In genomic region chr12:110372056-110372425, GRCh38 we compare ENCODE assay signal across 14 cellular contexts. TPM values are rescaled to one million over a fixed set of nuclear protein-coding genes. Genes with fewer than 3 reads are reported as not detected.
A peak's percentile ranks its signal among the peaks of the same experiment; 100 is the strongest.
DNase-seq lines count a peak whose midpoint lies in the region; ATAC-seq, FAIRE-seq and TF ChIP-seq lines count a peak whose summit lies in the region.
"Had no signal": no experiment of that assay in that cellular context is flagged by ENCODE, and none has a peak within 500 bp of the region (broad histone marks: within the 10 kb centered on the region; RNA-seq: fewer than 3 reads in every experiment).

No MANE protein-coding gene starts in this region.

- no peak overlapping the region for H3T11ph ChIP-seq in H9 (ENCODE audit: low read length)

- BruUV-seq in HepG2 (replicated peaks; lab: Mats Ljungman, UMichigan): no TSS peak

- POLR2A ChIA-PET in HepG2 (lab: Yijun Ruan, JAX): interaction anchor here (0.6 kb wide), 1 partner anchor 295 kb away, joined by 3 read pairs; no protein-coding TSS in a partner anchor

- no peak for TF ChIP-seq EP300 in HepG2 (IDR thresholded peaks at IDR 0.05; ENCODE audit: low read depth in 2 of 2, low read length in 2 of 2)
- no peak for TF ChIP-seq EP300 in HepG2 (CRISPR knock-in tag; IDR thresholded peaks at IDR 0.05; ENCODE audit: borderline replicate concordance)

- H3K4me3 Mint-ChIP-seq in H9: no peak overlapping the region
- H3K4me3 Mint-ChIP-seq: activated T-cell treated with anti-CD3 and anti-CD28 coated beads, Interleukin-2, amount 50 U/mL, for 72 hours; T-cell had no signal

- H3K4me2 ChIP-seq in H9 (ENCODE audit: insufficient read depth, insufficient read length, low read length) (no peak overlapping the region), HepG2 (ENCODE audit: low read depth, low read length) (no peak overlapping the region)

- H3K4me3 ChIP-seq in HepG2 (replicated peaks in 1 of 3; ENCODE audit: insufficient read depth in 1 of 3, low read depth in 2 of 3, low read length in 3 of 3) (no peak overlapping the region), thoracic aorta (no peak overlapping the region)

- no peaks in the 10 kb centered on the region for H3K27me3 ChIP-seq in H9 (ENCODE audit: insufficient read depth, low read length)
- H3K27me3 ChIP-seq in HepG2 (ENCODE audit: control insufficient read depth in 1 of 2, insufficient read depth in 2 of 2, low read length in 2 of 2): no peaks in the 10 kb centered on the region; a peak in 1 of 5 replicates
- no peaks in the 10 kb centered on the region for H3K27me3 ChIP-seq in thoracic aorta (replicated peaks; ENCODE audit: insufficient read depth)

- DNase-seq in H9 (peak; percentile 33), caudate nucleus (lab: John Stamatoyannopoulos, UW) (no peak), HepG2 (ENCODE audit: low spot score) (no peak), thoracic aorta (ENCODE audit: low spot score) (no peak), HCEC 1CT (no peak)
- DNase-seq: activated T-cell treated with anti-CD3 and anti-CD28 coated beads, Interleukin-2, amount 50 U/mL, for 72 hours; central memory CD4-positive, alpha-beta T cell; DMS53; effector memory CD4-positive, alpha-beta T cell; T-cell had no signal

- no peaks in the 10 kb centered on the region for H3K79me1 ChIP-seq in H9 (ENCODE audit: insufficient read depth, low read depth, low read length, poor library complexity, severe bottlenecking)

- H3K27ac ChIP-seq in H9 (ENCODE audit: insufficient read length, low read depth, low read length) (no peak overlapping the region), caudate nucleus (ENCODE audit: low read depth, low read length) (peak overlapping the region; percentile 21), HepG2 (ENCODE audit: extremely low read length, insufficient read depth, low read length) (no peak overlapping the region), thoracic aorta (peak overlapping the region; percentile 73 to 85)
- H3K27ac ChIP-seq: VCaP had no signal

- H2AK5ac ChIP-seq in H9 (ENCODE audit: insufficient read length, low read length): no peak overlapping the region

- peaks cover 24 to 61% (median 46%) of the 10 kb centered on the region in 3 experiments for H3K36me3 Mint-ChIP-seq in H9 (ENCODE audit: insufficient read depth in 1 of 3, low read depth in 3 of 3)

- H3K36me3 ChIP-seq in HepG2 (replicated peaks in 1 of 2; ENCODE audit: control insufficient read depth in 1 of 2, insufficient read depth in 2 of 2, low read length in 2 of 2): peaks cover 21 to 43% of the 10 kb centered on the region in 2 experiments
- H3K36me3 ChIP-seq in thoracic aorta: peaks cover 10% of the 10 kb centered on the region

- no peak overlapping the region for H2BK12ac ChIP-seq in H9 (ENCODE audit: insufficient read length, low read depth, low read length)

- intact Hi-C loops in HepG2 (cut with micrococcal nuclease; ENCODE audit: unreplicated experiment): no loop called here

- no CpG with 5 or more reads among the region's 7 CpGs for WGBS in H9 (ENCODE audit: extremely low coverage, insufficient read length, low lambda C conversion rate)
- 92% methylated on average over 7 of the region's 7 CpGs for WGBS in HepG2 (ENCODE audit: low lambda C conversion rate)

- no peak overlapping the region for H3K14ac ChIP-seq in H9 (ENCODE audit: insufficient read depth, low read length)

- no peak overlapping the region for H2BK20ac ChIP-seq in H9 (ENCODE audit: low read depth, low read length, poor library complexity, severe bottlenecking)

- H3K56ac ChIP-seq in H9 (ENCODE audit: insufficient read length, low read depth, low read length): no peak overlapping the region

- no peak overlapping the region for H4K8ac ChIP-seq in H9 (replicated peaks; ENCODE audit: insufficient read length, low read depth, low read length)

- H3K9ac ChIP-seq in H9 (ENCODE audit: extremely low read depth, insufficient read length, low read length) (no peak overlapping the region), HepG2 (ENCODE audit: insufficient read depth, low read depth, low read length) (no peak overlapping the region)

- H2BK5ac ChIP-seq in H9 (ENCODE audit: insufficient read length, low read length): no peak overlapping the region

- H4K20me1 ChIP-seq in H9 (ENCODE audit: control insufficient read depth, insufficient read depth, insufficient read length) (no peaks in the 10 kb centered on the region), HepG2 (ENCODE audit: insufficient read depth, low read length) (no peaks in the 10 kb centered on the region)

- peak overlapping the region; percentile 23 to 92 (median 71); a peak in 3 of 7 replicates for H3K27ac Mint-ChIP-seq in H9
- H3K27ac Mint-ChIP-seq: activated T-cell treated with anti-CD3 and anti-CD28 coated beads, Interleukin-2, amount 50 U/mL, for 72 hours had no signal

- CTCF ChIA-PET in HepG2 (lab: Yijun Ruan, JAX; ENCODE audit: low intra/inter-chr PET ratio, low total read pairs): no interaction called here

- in situ Hi-C loops in HepG2 (cut with HindIII; ENCODE audit: extremely low pct_ligation_motif_present, low pct_unique_long_range_greater_than_20kb): no loop called here

- H2BK120ac ChIP-seq in H9 (ENCODE audit: low read depth, low read length, poor library complexity, severe bottlenecking): no peak overlapping the region

- H3K4me1 Mint-ChIP-seq in H9: no peaks in the 10 kb centered on the region

- H4K5ac ChIP-seq in H9 (ENCODE audit: insufficient read length, low read depth, low read length): no peak overlapping the region

- no peak overlapping the region for H3K18ac ChIP-seq in H9 (ENCODE audit: insufficient read length, low read depth, low read length)

- TF ChIP-seq CTCF in H9 (conservative IDR thresholded peaks at IDR 0.05) (no peak), HepG2 (CRISPR knock-in tag; IDR thresholded peaks at IDR 0.05) (no peak), thoracic aorta (IDR thresholded peaks at IDR 0.05) (no peak)

- no peaks in the 10 kb centered on the region for H3K23me2 ChIP-seq in H9 (ENCODE audit: insufficient read length, low read depth, low read length, poor library complexity, severe bottlenecking)

- no peak overlapping the region for H3K4ac ChIP-seq in H9 (ENCODE audit: low read depth, low read length)

- TF ChIP-seq POLR2A in HepG2 (IDR thresholded peaks at IDR 0.05; ENCODE audit: insufficient read depth in 1 of 2, low read depth in 2 of 2, low read length in 2 of 2): no peak; a peak in 1 of 4 replicates

- no peak overlapping the region for H2BK15ac ChIP-seq in H9 (ENCODE audit: low read depth, low read length)

- TF ChIP-seq RAD21 in HepG2 (CRISPR knock-in tag; IDR thresholded peaks at IDR 0.05): no peak

- no peak overlapping the region for H3K23ac ChIP-seq in H9 (ENCODE audit: insufficient read length, low read depth, low read length)

- no peak overlapping the region for H2AFZ ChIP-seq in H9 (ENCODE audit: low read length)
- H2AFZ ChIP-seq in HepG2 (ENCODE audit: low read length): no peak overlapping the region

- H3K79me2 ChIP-seq in H9 (ENCODE audit: insufficient read depth, low read length): no peaks in the 10 kb centered on the region
- H3K79me2 ChIP-seq in HepG2 (ENCODE audit: insufficient read depth, low read length): no peaks in the 10 kb centered on the region

- no peaks in the 10 kb centered on the region for H3K4me1 ChIP-seq in H9 (ENCODE audit: insufficient read depth, low read length)
- peaks cover 10% of the 10 kb centered on the region; the same call in 1 of the 2 replicates for H3K4me1 ChIP-seq in HepG2 (ENCODE audit: insufficient read depth, low read length)
- H3K4me1 ChIP-seq in thoracic aorta (ENCODE audit: control insufficient read depth in 1 of 2, low read depth in 2 of 2): peaks cover 46 to 70% of the 10 kb centered on the region in 2 donors

- no peaks in the 10 kb centered on the region for H3K9me3 Mint-ChIP-seq in H9
- H3K9me3 Mint-ChIP-seq: activated T-cell treated with anti-CD3 and anti-CD28 coated beads, Interleukin-2, amount 50 U/mL, for 72 hours; T-cell had no signal

- ATAC-seq in HepG2 (peak; percentile 10; the same call in 1 of the 3 replicates), thoracic aorta (ENCODE audit: insufficient number of reproducible peaks, low FRiP score, low read depth) (no peak), HG03520 (IDR thresholded peaks at IDR 0.05; ENCODE audit: unreplicated experiment) (no peak), HG02588 (IDR thresholded peaks at IDR 0.05; ENCODE audit: unreplicated experiment) (no peak), GM21515 (IDR thresholded peaks at IDR 0.05; ENCODE audit: unreplicated experiment) (no peak)
- ATAC-seq: activated T-cell treated with anti-CD3 and anti-CD28 coated beads, Interleukin-2, amount 50 U/mL, for 72 hours; T-cell had no signal

- no peak for FAIRE-seq in HepG2 (lab: Jason Lieb, UNC)

- H3K27me3 Mint-ChIP-seq in H9 (ENCODE audit: low read depth): no peaks in the 10 kb centered on the region
- H3K27me3 Mint-ChIP-seq: T-cell had no signal

- H3K9me3 ChIP-seq in H9 (ENCODE audit: control insufficient read depth, low read depth, low read length) (no peaks in the 10 kb centered on the region), HepG2 (ENCODE audit: low read length) (no peaks in the 10 kb centered on the region), thoracic aorta (no peaks in the 10 kb centered on the region)

- no peak overlapping the region for H4K91ac ChIP-seq in H9 (ENCODE audit: insufficient read length, low read depth, low read length)

RNA-seq across cellular contexts. Expression of gene ANAPC7, which starts 31.5 kb away (rescaled TPM):
- total RNA-seq in H9 (2021): 87.7 and 91.1 TPM in 2 replicates
- total RNA-seq in HepG2 (2016; rRNA removed; fragmentation: Illumina TruSeq; extraction: Trizol): 69.1 and 73.7 TPM in 2 replicates
- 29.4 and 31.2 TPM in 2 replicates for total RNA-seq in HepG2 (2016; cell fraction: cytosol; rRNA removed; fragmentation: Illumina TruSeq; extraction: Trizol; ENCODE audit: low read depth)
- 69.6 and 77.9 TPM in 2 replicates for total RNA-seq in HepG2 (2016; cell fraction: insoluble cytoplasmic fraction; rRNA removed; fragmentation: Illumina TruSeq; extraction: Trizol)
- total RNA-seq in HepG2 (2016; cell fraction: membrane; rRNA removed; fragmentation: Illumina TruSeq; extraction: Trizol): 30.2 and 37.8 TPM in 2 replicates
- 48.8 and 58.7 TPM in 2 replicates for total RNA-seq in HepG2 (2016; cell fraction: nucleus; rRNA removed; fragmentation: Illumina TruSeq; extraction: Trizol)
- polyA plus RNA-seq in HepG2 (2011; rRNA removed): 31.5 and 40.0 TPM in 2 replicates
- polyA plus RNA-seq in HepG2 (2011; cell fraction: cytosol; rRNA removed): 24.7 and 25.8 TPM in 2 replicates
- polyA plus RNA-seq in HepG2 (2011; cell fraction: nucleus; rRNA removed): 54.7 and 59.1 TPM in 2 replicates
- 29.7 and 35.9 TPM in 2 replicates for polyA plus RNA-seq in HepG2 (2012)
- polyA plus RNA-seq in HepG2 (2016; cell fraction: cytosol; fragmentation: Illumina TruSeq; extraction: Trizol; ENCODE audit: low read depth): 6.2 and 9.1 TPM in 2 replicates
- polyA plus RNA-seq in HepG2 (2016; cell fraction: insoluble cytoplasmic fraction; fragmentation: Illumina TruSeq; extraction: Trizol; ENCODE audit: low read depth): 59.6 and 60.3 TPM in 2 replicates
- polyA plus RNA-seq in HepG2 (2016; cell fraction: membrane; fragmentation: Illumina TruSeq; extraction: Trizol; ENCODE audit: low read depth): 15.7 TPM in 2 replicates
- 155 and 162 TPM in 2 replicates for polyA plus RNA-seq in HepG2 (2016; cell fraction: nucleus; fragmentation: Illumina TruSeq; extraction: Trizol; ENCODE audit: insufficient read depth, low read depth)
- 31.9 and 76.0 TPM in 2 replicates for polyA minus RNA-seq in HepG2 (2011; rRNA and poly(A)+ RNA removed; ENCODE audit: low replicate concordance)
- 20.1 and 21.5 TPM in 2 replicates for polyA minus RNA-seq in HepG2 (2011; cell fraction: cytosol; rRNA and poly(A)+ RNA removed)
- 25.1 and 41.6 TPM in 2 replicates for polyA minus RNA-seq in HepG2 (2011; cell fraction: nucleus; rRNA and poly(A)+ RNA removed)
- total RNA-seq in thoracic aorta: 10 to 100 TPM; 41.0 to 66.9 TPM

Comparison
In these comparisons a context has a peak if more than half of its experiments do, and no peak if none do; other contexts are left out.
1. H3K27ac ChIP-seq: peak in caudate nucleus (single experiment) and thoracic aorta (2 of 2); none in H9 (single experiment) and HepG2 (single experiment).